In the genomic region with DNA sequence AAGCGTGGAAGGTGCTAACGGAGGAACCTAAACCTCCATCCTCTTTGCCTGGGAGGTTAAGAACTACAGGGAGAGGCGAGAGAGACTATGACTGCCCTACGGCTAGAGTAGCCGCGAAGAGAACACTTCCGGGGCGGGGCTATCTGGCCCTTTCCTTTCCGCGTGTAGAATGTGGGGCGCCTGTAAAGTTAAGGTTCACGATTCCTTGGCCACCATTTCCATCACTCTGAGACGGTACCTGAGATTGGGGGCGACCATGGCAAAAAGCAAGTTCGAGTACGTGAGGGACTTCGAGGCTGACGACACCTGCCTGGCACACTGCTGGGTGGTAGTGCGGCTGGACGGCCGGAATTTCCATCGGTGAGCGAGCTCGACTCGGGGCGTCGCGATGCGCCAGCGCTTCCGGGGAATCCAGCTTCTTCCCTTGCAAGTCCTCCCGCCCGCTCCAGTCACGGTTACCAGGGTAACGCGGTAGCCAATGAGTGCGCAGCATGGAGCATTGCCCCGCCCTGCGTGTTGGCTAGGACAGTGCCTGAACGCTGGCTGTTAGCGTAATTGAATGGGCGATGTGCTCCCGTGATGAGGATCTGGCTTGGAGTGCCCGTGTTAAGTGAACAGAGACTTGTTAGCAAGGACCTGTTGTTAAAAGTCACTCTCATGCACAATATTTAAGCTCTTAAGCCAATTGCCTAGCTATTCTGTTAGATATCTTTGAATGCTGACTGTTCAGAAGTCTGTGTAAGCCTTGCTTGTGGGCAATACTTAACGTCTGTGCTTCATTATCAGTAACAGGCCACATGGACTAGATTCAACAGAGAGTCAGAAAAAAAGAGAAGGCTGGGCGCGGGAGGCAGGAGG, we compare ENCODE assay signal across 7 cellular contexts. TPM values are rescaled to one million over a fixed set of nuclear protein-coding genes. Genes with fewer than 3 reads are reported as not detected.
DNase-seq lines count a peak whose midpoint lies in the region; ATAC-seq, FAIRE-seq and TF ChIP-seq lines count a peak whose summit lies in the region.

A gene (plus strand): TSS at position 149 of the 858 bp plus-strand sequence. CDS start 21 bp downstream, at position 170.

- peak; percentile 91 for DNase-seq in GM18507 (ENCODE audit: extremely low spot score, insufficient read length, low read depth)
- peak; percentile 79 for DNase-seq in NCI-H2029 treated with DMSO at 0.1 percent for 48 hours (lab: John Stamatoyannopoulos, UW)
- peak; percentile 97 for DNase-seq in T-helper 9 cell
- peak; percentile 95 for DNase-seq in astrocyte of the cerebellum (ENCODE audit: low read depth)
- peak; percentile 97 for DNase-seq in hepatic stellate cell (ENCODE audit: low spot score)
- DNase-seq in renal cortical epithelial cell (ENCODE audit: low read depth): peak; percentile 95

- no peak for TF ChIP-seq CTCF in astrocyte of the cerebellum (IDR thresholded peaks at IDR 0.05; ENCODE audit: low read depth, low read length, missing control alignments)

- in situ Hi-C loops in astrocyte of the cerebellum (cut with HindIII; ENCODE audit: low sequenced_read_pairs): no loop called here

- ATAC-seq in HG02981 (IDR thresholded peaks at IDR 0.05; ENCODE audit: unreplicated experiment): peak; percentile 92

- peak within 1 kb of the TSS; percentile 62 for H3K4me3 ChIP-seq in astrocyte of the cerebellum (ENCODE audit: low read depth, low read length)

- FAIRE-seq in GM18507 (lab: Jason Lieb, UNC): peak; percentile 97

RNA-seq across cellular contexts. Expression of the gene that starts here (rescaled TPM):
- 18.1 and 20.0 TPM in 2 replicates for total RNA-seq in renal cortical epithelial cell

Comparison
In these comparisons a context has a peak if more than half of its experiments do, and no peak if none do; other contexts are left out.
1. Peak in every context shown above with its lines: DNase-seq, ATAC-seq and H3K4me3 ChIP-seq.